8 cellular contexts compared by ENCODE assay signal in genomic region chr14:69712637-69713088, GRCh38. TPM values are rescaled to one million over a fixed set of nuclear protein-coding genes. Genes with fewer than 3 reads are reported as not detected.
DNase-seq lines count a peak whose midpoint lies in the region; ATAC-seq and TF ChIP-seq lines count a peak whose summit lies in the region.

No MANE protein-coding gene starts in this region.

- H3K27ac Mint-ChIP-seq in brain = peak overlapping the region; percentile 90 to 100 (median 98)

- peaks cover 92% of the 10 kb centered on the region for H3K4me1 Mint-ChIP-seq in brain

- no peak overlapping the region for H2BK120ac ChIP-seq in mesenchymal stem cell (ENCODE audit: low read depth, low read length)

- H3K27ac ChIP-seq in mesenchymal stem cell (ENCODE audit: low read length, poor library complexity, severe bottlenecking) = no peak overlapping the region
- peak overlapping the region; percentile 62 to 75 for H3K27ac ChIP-seq in uterus

- 68% methylated on average over 5 of the region's 5 CpGs for WGBS in mesenchymal stem cell

- H4K8ac ChIP-seq in mesenchymal stem cell (ENCODE audit: low read length) = peak overlapping the region; percentile 5

- ATAC-seq in GM21529 (IDR thresholded peaks at IDR 0.05; ENCODE audit: unreplicated experiment) (no peak), HG02759 (IDR thresholded peaks at IDR 0.05; ENCODE audit: unreplicated experiment) (no peak), GM19397 (IDR thresholded peaks at IDR 0.05; ENCODE audit: unreplicated experiment) (no peak)

- no peak for TF ChIP-seq POLR2A in uterus (IDR thresholded peaks at IDR 0.05)

- H3K4me3 ChIP-seq in mesenchymal stem cell (ENCODE audit: insufficient read depth in 1 of 2, low read depth in 1 of 2, low read length in 2 of 2) (no peak overlapping the region), uterus (no peak overlapping the region)

- no peak overlapping the region for H3K4me2 ChIP-seq in mesenchymal stem cell (ENCODE audit: low read length, poor library complexity, severe bottlenecking)

- H3K9ac ChIP-seq in mesenchymal stem cell (ENCODE audit: low read length) = no peak overlapping the region

- H3K36me3 ChIP-seq in mesenchymal stem cell (ENCODE audit: control insufficient read depth in 1 of 2, insufficient read depth in 2 of 2, low read depth in 1 of 2, low read length in 2 of 2) = peaks cover 21 to 52% of the 10 kb centered on the region in 2 experiments
- H3K36me3 ChIP-seq in uterus = no peaks in the 10 kb centered on the region

- H4K91ac ChIP-seq in mesenchymal stem cell (ENCODE audit: low read length) = peak overlapping the region; percentile 52

- H3K4me1 ChIP-seq in mesenchymal stem cell (ENCODE audit: control insufficient read depth, insufficient read depth, low read depth, low read length) = peaks cover 32% of the 10 kb centered on the region
- peaks cover 14 to 27% of the 10 kb centered on the region in 2 donors for H3K4me1 ChIP-seq in uterus

- intact Hi-C loops in uterus (cut with DNase I; ENCODE audit: low total_unique reads) = no loop called here

- no peak overlapping the region for H2BK15ac ChIP-seq in mesenchymal stem cell (ENCODE audit: low read depth, poor library complexity, severe bottlenecking)

- peak overlapping the region in 1 of 2 experiments; percentile 36 for H3K14ac ChIP-seq in mesenchymal stem cell (ENCODE audit: low read length in 2 of 2)

- TF ChIP-seq CTCF in brain (conservative IDR thresholded peaks at IDR 0.05) (no peak), uterus (IDR thresholded peaks at IDR 0.05) (no peak)

- peak overlapping the region in 1 of 2 experiments; percentile 27 for H2BK12ac ChIP-seq in mesenchymal stem cell (ENCODE audit: low read length in 2 of 2)

- H3K4me3 Mint-ChIP-seq in brain = peak overlapping the region; percentile 49 to 77 (median 72)

- DNase-seq in DMS153 (lab: John Stamatoyannopoulos, UW) (peak; percentile 64), NCI-H2171 treated with DMSO at 0.1 percent for 48 hours (lab: John Stamatoyannopoulos, UW) (peak; percentile 67), mesenchymal stem cell (no peak), uterus (peak; percentile 47 to 51)

- peak overlapping the region in 1 of 2 experiments; percentile 19 for H3K4ac ChIP-seq in mesenchymal stem cell (ENCODE audit: low read depth in 1 of 2, low read length in 2 of 2)

- H3K36me3 Mint-ChIP-seq in brain = peaks cover 4% of the 10 kb centered on the region

- H2BK5ac ChIP-seq in mesenchymal stem cell (ENCODE audit: low read depth, low read length, poor library complexity, severe bottlenecking) = no peak overlapping the region

- H3K9me3 Mint-ChIP-seq in brain = no peaks in the 10 kb centered on the region

- H3K79me1 ChIP-seq in mesenchymal stem cell (replicated peaks; ENCODE audit: low read length, poor library complexity, severe bottlenecking) = peaks cover 7% of the 10 kb centered on the region

- H3K27me3 Mint-ChIP-seq in brain = no peaks in the 10 kb centered on the region

- H2AFZ ChIP-seq in mesenchymal stem cell (ENCODE audit: low read depth, low read length) = no peak overlapping the region

- H3K18ac ChIP-seq in mesenchymal stem cell (ENCODE audit: low read depth in 1 of 2, low read length in 2 of 2) = peak overlapping the region; percentile 17 to 81

- H3K27me3 ChIP-seq in mesenchymal stem cell (ENCODE audit: control insufficient read depth in 1 of 2, insufficient read depth in 1 of 2, low read length in 2 of 2) (no peaks in the 10 kb centered on the region), uterus (no peaks in the 10 kb centered on the region)

- peak overlapping the region in 1 of 2 experiments; percentile 34 for H3K23ac ChIP-seq in mesenchymal stem cell (ENCODE audit: low read length in 2 of 2)

- H3K9me3 ChIP-seq in mesenchymal stem cell (ENCODE audit: control insufficient read depth, low read length) (no peaks in the 10 kb centered on the region), uterus (no peaks in the 10 kb centered on the region)

- peak overlapping the region; percentile 7 for H2AK5ac ChIP-seq in mesenchymal stem cell (ENCODE audit: low read length, severe bottlenecking)

RNA-seq across cellular contexts. Expression of gene SRSF5, which starts 54.3 kb away (rescaled TPM):
- polyA plus RNA-seq in brain (ENCODE audit: insufficient read depth, low read depth, low replicate concordance) = 71.5 TPM
- polyA plus RNA-seq in mesenchymal stem cell (2013, experiment 1 of 2) = 191 TPM
- polyA plus RNA-seq in mesenchymal stem cell (2013, experiment 2 of 2) = 183 TPM
- 100 to 1,000 TPM; 183 to 570 (median 403) TPM for total RNA-seq in uterus
